Comparison of ENCODE assay signal across 32 cellular contexts in the genomic region with DNA sequence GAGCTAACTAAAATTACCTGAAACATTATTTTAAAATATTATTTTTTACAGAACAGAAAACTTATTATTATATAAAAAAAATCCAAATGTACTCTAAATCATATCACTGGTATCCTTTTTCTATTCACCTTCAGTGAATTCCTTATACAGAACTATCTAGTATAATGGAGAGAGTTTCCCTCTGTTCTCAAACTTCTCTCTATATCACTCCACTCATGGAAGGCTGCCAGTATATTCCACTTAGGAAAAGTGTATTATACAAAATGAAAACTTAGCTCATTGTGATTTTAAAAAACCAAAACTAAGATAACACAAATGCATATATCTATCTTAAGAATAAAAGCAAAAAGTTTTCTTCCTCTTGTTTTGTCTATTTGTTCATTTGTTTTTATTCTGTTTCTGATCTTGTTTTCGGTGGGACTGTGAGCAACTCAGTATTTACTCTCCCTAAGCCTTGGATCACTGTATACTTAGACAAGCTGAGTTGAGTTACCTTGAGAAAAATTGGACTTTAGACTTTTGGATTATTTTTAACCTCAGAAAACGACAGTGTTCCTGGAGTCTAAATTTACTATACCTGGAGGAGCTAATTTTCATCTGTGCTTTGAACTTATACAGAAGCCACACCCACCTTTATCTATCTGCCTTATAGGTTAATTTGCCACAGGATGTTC.
"Had no signal": no experiment of that assay in that cellular context is flagged by ENCODE, and none has a peak within 500 bp of the region (broad histone marks: within the 10 kb centered on the region; RNA-seq: fewer than 3 reads in every experiment).

No MANE protein-coding gene starts in this region.

- H3K27me3 ChIP-seq: neutrophil, right lobe of liver, sigmoid colon, spleen, suprapubic skin, testis, tibial artery, transverse colon, upper lobe of right lung, uterus had no signal

- H3K36me3 Mint-ChIP-seq: naive B cell; naive thymus-derived CD8-positive, alpha-beta T cell; natural killer cell treated with Interleukin-12 subunit alpha and Interleukin-12 subunit beta and Interleukin-15 and Interleukin-18, amount 100 ng/mL, for 72 hours; stimulated activated memory B cell treated with anti-CD40 and anti-IgM and Interleukin-4, amounts not matched to agents 10 μg/mL and 1 μg/mL and 100 μg/mL, for 72 hours; type B pancreatic cell had no signal

- H3K4me2 ChIP-seq: smooth muscle cell had no signal

- H3K4me1 ChIP-seq: parathyroid adenoma, psoas muscle, right lobe of liver, sigmoid colon, spleen, suprapubic skin, testis, tibial artery, upper lobe of right lung, uterus had no signal

- ATAC-seq: naive thymus-derived CD8-positive, alpha-beta T cell; natural killer cell treated with Interleukin-12 subunit alpha and Interleukin-12 subunit beta and Interleukin-15 and Interleukin-18, amount 100 ng/mL, for 72 hours; psoas muscle; right lobe of liver; stimulated activated memory B cell treated with anti-CD40 and anti-IgM and Interleukin-4, amounts not matched to agents 10 μg/mL and 1 μg/mL and 100 μg/mL, for 72 hours; stimulated activated naive CD8-positive, alpha-beta T cell treated with anti-CD3 and anti-CD28 coated beads, Interleukin-15, amount 100 ng/mL, for 72 hours; stimulated activated naive CD8-positive, alpha-beta T cell treated with anti-CD3 and anti-CD28 coated beads, Interleukin-15, Interleukin-2, amounts not matched to agents 100 U/mL and 50 U/mL, for 24 hours; upper lobe of right lung had no signal

- H3K4me3 ChIP-seq: psoas muscle, right lobe of liver, sigmoid colon, smooth muscle cell, spleen, suprapubic skin, testis, tibial artery, transverse colon, upper lobe of right lung, uterus had no signal

- H3K79me2 ChIP-seq: parathyroid adenoma had no signal

- H3K9me3 ChIP-seq: neutrophil, psoas muscle, right lobe of liver, sigmoid colon, testis, tibial artery, transverse colon, upper lobe of right lung, uterus had no signal

- H3K27ac Mint-ChIP-seq: naive B cell; naive thymus-derived CD8-positive, alpha-beta T cell; natural killer cell treated with Interleukin-12 subunit alpha and Interleukin-12 subunit beta and Interleukin-15 and Interleukin-18, amount 100 ng/mL, for 72 hours; nephron progenitor cell; progenitor cell of endocrine pancreas; stimulated activated memory B cell treated with anti-CD40 and anti-IgM and Interleukin-4, amounts not matched to agents 10 μg/mL and 1 μg/mL and 100 μg/mL, for 72 hours; stimulated activated naive CD8-positive, alpha-beta T cell treated with anti-CD3 and anti-CD28 coated beads, Interleukin-15, amount 100 ng/mL, for 72 hours; type B pancreatic cell had no signal

- H3K27me3 Mint-ChIP-seq: natural killer cell treated with Interleukin-12 subunit alpha and Interleukin-12 subunit beta and Interleukin-15 and Interleukin-18, amount 100 ng/mL, for 72 hours; progenitor cell of endocrine pancreas; stimulated activated memory B cell treated with anti-CD40 and anti-IgM and Interleukin-4, amounts not matched to agents 10 μg/mL and 1 μg/mL and 100 μg/mL, for 72 hours; type B pancreatic cell had no signal

- H3K4me3 Mint-ChIP-seq: naive B cell; naive thymus-derived CD8-positive, alpha-beta T cell; natural killer cell treated with Interleukin-12 subunit alpha and Interleukin-12 subunit beta and Interleukin-15 and Interleukin-18, amount 100 ng/mL, for 72 hours; nephron progenitor cell; neural crest cell; stimulated activated memory B cell treated with anti-CD40 and anti-IgM and Interleukin-4, amounts not matched to agents 10 μg/mL and 1 μg/mL and 100 μg/mL, for 72 hours; stimulated activated naive CD8-positive, alpha-beta T cell treated with anti-CD3 and anti-CD28 coated beads, Interleukin-15, amount 100 ng/mL, for 72 hours; type B pancreatic cell had no signal

- H2AFZ ChIP-seq: parathyroid adenoma had no signal

- H3K4me1 Mint-ChIP-seq: naive B cell; naive thymus-derived CD8-positive, alpha-beta T cell; nephron progenitor cell; neural crest cell; stimulated activated memory B cell treated with anti-CD40 and anti-IgM and Interleukin-4, amounts not matched to agents 10 μg/mL and 1 μg/mL and 100 μg/mL, for 72 hours; stimulated activated naive CD8-positive, alpha-beta T cell treated with anti-CD3 and anti-CD28 coated beads, Interleukin-15, amount 100 ng/mL, for 72 hours had no signal

- H3K36me3 ChIP-seq: neutrophil, right lobe of liver, sigmoid colon, spleen, suprapubic skin, tibial artery, transverse colon, upper lobe of right lung, uterus had no signal

- DNase-seq: naive B cell; naive thymus-derived CD8-positive, alpha-beta T cell; nephron progenitor cell; nucleus accumbens; posterior cingulate gyrus; psoas muscle; right lobe of liver; sigmoid colon; spleen; stimulated activated CD4-positive, alpha-beta T cell treated with anti-CD3 and anti-CD28 coated beads, Interleukin-12 subunit alpha, Interleukin-12 subunit beta, amount 100 ng/mL, for 4 hours; stimulated activated CD4-positive, alpha-beta T cell treated with anti-CD3 and anti-CD28 coated beads, Interleukin-1b, Interleukin-23, amount 100 ng/mL, for 48 hours; stimulated activated CD4-positive, alpha-beta T cell treated with anti-CD3 and anti-CD28 coated beads, Interleukin-4, amount 100 ng/mL, for 1 hour; stimulated activated CD4-positive, alpha-beta T cell treated with anti-CD3 and anti-CD28 coated beads, Interleukin-4, amount 100 ng/mL, for 4 hours; stimulated activated CD8-positive, alpha-beta memory T cell treated with anti-CD3 and anti-CD28 coated beads, Interleukin-4, amount 100 ng/mL, for 48 hours; stimulated activated naive CD4-positive, alpha-beta T cell; stimulated activated naive CD8-positive, alpha-beta T cell treated with anti-CD3 and anti-CD28 coated beads, Interleukin-15, amount 100 ng/mL, for 72 hours; stimulated activated naive CD8-positive, alpha-beta T cell treated with anti-CD3 and anti-CD28 coated beads, Interleukin-15, Interleukin-2, amounts not matched to agents 100 U/mL and 50 U/mL, for 24 hours; substantia nigra; testis; tibial artery; transverse colon; upper lobe of right lung; uterus had no signal

- H3K27ac ChIP-seq: neutrophil, parathyroid adenoma, psoas muscle, right lobe of liver, sigmoid colon, spleen, suprapubic skin, testis, tibial artery, transverse colon, upper lobe of right lung, uterus had no signal
